In genomic region chrX:78636096-78636495, GRCh38 we compare ENCODE assay signal across 14 cellular contexts. TPM values are rescaled to one million over a fixed set of nuclear protein-coding genes. Genes with fewer than 3 reads are reported as not detected.
"Had no signal": no experiment of that assay in that cellular context is flagged by ENCODE, and none has a peak within 500 bp of the region (broad histone marks: within the 10 kb centered on the region; RNA-seq: fewer than 3 reads in every experiment).

No MANE protein-coding gene starts in this region.

RNA-seq across cellular contexts. Expression of gene RTL3, which starts 23.0 kb away (rescaled TPM):
- total RNA-seq: activated B cell treated with CpG ODN at 0.5 μM for 24 hours; activated CD4-positive, alpha-beta memory T cell treated with anti-CD3 and anti-CD28 coated beads for 36 hours; activated CD4-positive, alpha-beta T cell treated with anti-CD3 and anti-CD28 coated beads, Interleukin-2, amount 10 ng/mL, durations not matched to agents 24 days and 14 days; activated CD8-positive, alpha-beta memory T cell treated with anti-CD3 and anti-CD28 coated beads for 36 hours; activated CD8-positive, alpha-beta T cell treated with anti-CD3 and anti-CD28 coated beads for 36 hours; activated naive CD4-positive, alpha-beta T cell treated with anti-CD3 and anti-CD28 coated beads for 36 hours; activated naive CD4-positive, alpha-beta T cell treated with anti-CD3 and anti-CD28 coated beads, Interleukin-2, amount 50 U/mL, for 72 hours; activated naive CD8-positive, alpha-beta T cell treated with anti-CD3 and anti-CD28 coated beads for 36 hours; activated T-cell treated with anti-CD3 and anti-CD28 coated beads, Interleukin-2, amount 50 U/mL, for 4 hours; activated T-cell treated with anti-CD3 and anti-CD28 coated beads, Interleukin-2, amount 50 U/mL, for 72 hours; activated T-helper 1 cell treated with anti-CD3 and anti-CD28 coated beads, Interleukin-12 subunit alpha, Interleukin-12 subunit beta, Interleukin-2, Interleukin-4 antibody, amounts not matched to agents 30 ng/mL and 10 ng/mL and 1 ng/mL, durations not matched to agents 14 hours and 24 hours and 36 hours; activated T-helper 17 cell treated with anti-CD3 and anti-CD28 coated beads, Interleukin-2, amount 50 U/mL, for 72 hours; adrenal gland; cerebellum had no signal
